ENCODE assay signal across 8 cellular contexts in the genomic region with DNA sequence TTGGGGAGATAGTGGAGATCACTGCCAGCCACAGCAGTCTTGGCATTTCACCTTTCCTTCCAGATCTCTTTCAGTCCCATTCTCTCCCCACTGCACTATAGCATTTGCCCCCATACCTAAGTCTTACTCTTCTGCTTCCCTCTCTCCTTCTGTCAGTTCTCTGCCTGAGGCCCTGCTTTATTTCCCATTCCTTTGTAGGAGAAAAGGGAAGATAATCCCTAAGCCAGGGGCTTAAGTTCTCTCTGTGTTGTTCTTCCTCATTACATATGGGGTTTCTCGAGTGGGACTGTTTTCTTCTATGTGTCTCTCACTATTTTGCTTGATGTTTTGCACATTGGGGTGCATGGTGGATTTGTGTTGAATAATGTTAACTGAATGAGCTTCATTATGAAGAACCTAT. TPM values are rescaled to one million over a fixed set of nuclear protein-coding genes. Genes with fewer than 3 reads are reported as not detected.
DNase-seq lines count a peak whose midpoint lies in the region; ATAC-seq, FAIRE-seq and TF ChIP-seq lines count a peak whose summit lies in the region.

No MANE protein-coding gene starts in this region.

- no peak for DNase-seq in A673 (ENCODE audit: low spot score)
- DNase-seq in astrocyte (ENCODE audit: low read depth) = no peak
- DNase-seq in naive thymus-derived CD8-positive, alpha-beta T cell = no peak
- no peak for DNase-seq in SKM-1 (lab: John Stamatoyannopoulos, UW; ENCODE audit: unreplicated experiment)
- DNase-seq in AG08395 (ENCODE audit: low spot score) = no peak

- BruUV-seq in A673 (replicated peaks; lab: Mats Ljungman, UMichigan) = no TSS peak

- peaks cover 39% of the 10 kb centered on the region for H3K4me1 Mint-ChIP-seq in astrocyte (ENCODE audit: low read depth, unreplicated experiment)
- peaks cover 61 to 87% (median 65%) of the 10 kb centered on the region in 4 donors for H3K4me1 Mint-ChIP-seq in naive thymus-derived CD8-positive, alpha-beta T cell

- H3K27ac ChIP-seq in A673 (ENCODE audit: low read depth, low read length, poor library complexity, severe bottlenecking) = peak overlapping the region; percentile 97
- 0 out of 2 replicates have a peak overlapping the region, but pooled peaks have one; percentile 5 for H3K27ac ChIP-seq in HEK293 (ENCODE audit: extremely low read depth, low read depth, low read length)
- peak overlapping the region; percentile 100 for H3K27ac ChIP-seq in astrocyte (ENCODE audit: low read depth, low read length)

- H3K36me3 ChIP-seq in A673 (ENCODE audit: insufficient read depth, low read length, poor library complexity, severe bottlenecking) (peaks cover 7% of the 10 kb centered on the region), HEK293 (ENCODE audit: control insufficient read depth in 2 of 2, insufficient read depth in 1 of 2, low read length in 2 of 2) (peaks cover 0 to 8% of the 10 kb centered on the region in 2 experiments; a peak in 1 of 3 replicates), astrocyte (ENCODE audit: insufficient read depth, low read length) (no peaks in the 10 kb centered on the region)

- peaks cover 4% of the 10 kb centered on the region for H3K36me3 Mint-ChIP-seq in astrocyte (ENCODE audit: low read depth, unreplicated experiment)
- peaks cover 0 to 14% (median 0%) of the 10 kb centered on the region in 3 donors for H3K36me3 Mint-ChIP-seq in naive thymus-derived CD8-positive, alpha-beta T cell

- no peak overlapping the region for H2AFZ ChIP-seq in astrocyte (ENCODE audit: low read depth, low read length)

- peaks cover 43% of the 10 kb centered on the region for H3K79me2 ChIP-seq in astrocyte (ENCODE audit: insufficient read depth, low read length)

- peak overlapping the region; percentile 99 for H3K4me2 ChIP-seq in astrocyte (ENCODE audit: low read length)

- POLR2A ChIA-PET in A673 (lab: Charles Lee; ENCODE audit: low non-redundant PET) (interaction anchor here (0.5 kb wide), 1 partner anchor 234 kb away, joined by 3 read pairs; no protein-coding TSS in a partner anchor), HEK293 (lab: Yijun Ruan, JAX) (interaction anchor here (7.7 kb wide), 1 partner anchor 16 kb away, joined by 110 read pairs; a partner anchor contains a TSS)
- POLR2A ChIA-PET in naive thymus-derived CD8-positive, alpha-beta T cell (lab: Charles Lee) = interaction anchor here (0.7 to 6.9 kb wide), 5 partner anchors 9 to 153 kb away, joined by 3 to 54 read pairs (median 5); a partner anchor contains a TSS

- H3K9me3 ChIP-seq in A673 (ENCODE audit: low read depth, low read length, poor library complexity, severe bottlenecking) (no peaks in the 10 kb centered on the region), HEK293 (ENCODE audit: control insufficient read depth, insufficient read depth, low read depth, low read length) (no peaks in the 10 kb centered on the region), astrocyte (ENCODE audit: insufficient read depth, low read depth, low read length) (no peaks in the 10 kb centered on the region)

- H4K20me1 ChIP-seq in astrocyte (ENCODE audit: insufficient read depth, low read length) = peaks cover 40% of the 10 kb centered on the region

- TF ChIP-seq CTCF in A673 (conservative IDR thresholded peaks at IDR 0.05; ENCODE audit: low read depth, low read length) (no peak), HEK293 (tag by site-specific recombination; IDR thresholded peaks at IDR 0.05) (no peak), astrocyte (IDR thresholded peaks at IDR 0.05; ENCODE audit: insufficient read depth, low read depth, low read length) (no peak)

- H3K4me3 Mint-ChIP-seq in astrocyte (ENCODE audit: unreplicated experiment) = peak overlapping the region; percentile 86
- H3K4me3 Mint-ChIP-seq in naive thymus-derived CD8-positive, alpha-beta T cell = peak overlapping the region in 9 of 10 donors; percentile 85 to 100 (median 93)

- CTCF ChIA-PET in A673 (lab: Charles Lee) (no interaction called here), HEK293 (lab: Yijun Ruan, JAX) (interaction anchor here (0.6 to 2.0 kb wide), 11 partner anchors 16 to 404 kb away, joined by 3 to 7 read pairs (median 4); a partner anchor contains a TSS)

- no peaks in the 10 kb centered on the region for H3K9me3 Mint-ChIP-seq in astrocyte (ENCODE audit: unreplicated experiment)
- H3K9me3 Mint-ChIP-seq in naive thymus-derived CD8-positive, alpha-beta T cell = no peaks in the 10 kb centered on the region

- peak overlapping the region; percentile 100 for H3K9ac ChIP-seq in astrocyte (ENCODE audit: low read length)

- ATAC-seq in naive thymus-derived CD8-positive, alpha-beta T cell = no peak
- ATAC-seq in GM21529 (IDR thresholded peaks at IDR 0.05; ENCODE audit: unreplicated experiment) (no peak), GM21717 (IDR thresholded peaks at IDR 0.05; ENCODE audit: unreplicated experiment) (no peak)

- no peaks in the 10 kb centered on the region for H3K27me3 ChIP-seq in A673 (replicated peaks; ENCODE audit: insufficient read depth, low read depth, low read length, poor library complexity)
- no peaks in the 10 kb centered on the region for H3K27me3 ChIP-seq in astrocyte (ENCODE audit: insufficient read depth, low read length)

- H3K27me3 Mint-ChIP-seq in astrocyte (ENCODE audit: low read depth, unreplicated experiment) = no peaks in the 10 kb centered on the region
- H3K27me3 Mint-ChIP-seq in naive thymus-derived CD8-positive, alpha-beta T cell = peaks cover 0 to 6% (median 0%) of the 10 kb centered on the region in 5 donors

- H3K4me3 ChIP-seq in A673 (ENCODE audit: low read depth, low read length, poor library complexity, severe bottlenecking) (peak overlapping the region; percentile 81), HEK293 (ENCODE audit: low read depth, low read length) (no peak overlapping the region), astrocyte (ENCODE audit: insufficient read depth, low read depth, low read length) (no peak overlapping the region)

- H3K4me1 ChIP-seq in A673 (ENCODE audit: insufficient read depth, low read length, poor library complexity, severe bottlenecking) (peaks cover 44% of the 10 kb centered on the region), HEK293 (ENCODE audit: control insufficient read depth, insufficient read depth, low read length) (peaks cover 31% of the 10 kb centered on the region), astrocyte (ENCODE audit: insufficient read depth, low read length) (peaks cover 61% of the 10 kb centered on the region)

- H3K27ac Mint-ChIP-seq in astrocyte (ENCODE audit: unreplicated experiment) = peak overlapping the region; percentile 100
- peak overlapping the region; percentile 80 to 99 (median 98) for H3K27ac Mint-ChIP-seq in naive thymus-derived CD8-positive, alpha-beta T cell

- no peak for FAIRE-seq in astrocyte (lab: Jason Lieb, UNC)

- intact Hi-C loops in A673 (cut with micrococcal nuclease; ENCODE audit: unreplicated experiment) = loop anchor here (5.0 kb wide), 1 partner anchor 382 kb away; no protein-coding TSS in a partner anchor

TF ChIP-seq in HEK293, 187 proteins besides CTCF, POLR2A, EP300 and RAD21 (continues in another document):
- TF ChIP-seq, protein P1, sequence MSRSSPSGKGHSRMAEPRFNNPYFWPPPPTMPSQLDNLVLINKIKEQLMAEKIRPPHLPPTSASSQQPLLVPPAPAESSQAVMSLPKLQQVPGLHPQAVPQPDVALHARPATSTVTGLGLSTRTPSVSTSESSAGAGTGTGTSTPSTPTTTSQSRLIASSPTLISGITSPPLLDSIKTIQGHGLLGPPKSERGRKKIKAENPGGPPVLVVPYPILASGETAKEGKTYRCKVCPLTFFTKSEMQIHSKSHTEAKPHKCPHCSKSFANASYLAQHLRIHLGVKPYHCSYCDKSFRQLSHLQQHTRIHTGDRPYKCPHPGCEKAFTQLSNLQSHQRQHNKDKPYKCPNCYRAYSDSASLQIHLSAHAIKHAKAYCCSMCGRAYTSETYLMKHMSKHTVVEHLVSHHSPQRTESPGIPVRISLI (tag by site-specific recombination; IDR thresholded peaks at IDR 0.05) = no peak
- TF ChIP-seq ZNF747 (tag by site-specific recombination; IDR thresholded peaks at IDR 0.05) = no peak
- no peak for TF ChIP-seq ZFHX2 (tag by site-specific recombination; conservative IDR thresholded peaks at IDR 0.05)
- TF ChIP-seq ZNF266 (tag by site-specific recombination; IDR thresholded peaks at IDR 0.05; ENCODE audit: low read depth) = no peak
- TF ChIP-seq, protein P2, sequence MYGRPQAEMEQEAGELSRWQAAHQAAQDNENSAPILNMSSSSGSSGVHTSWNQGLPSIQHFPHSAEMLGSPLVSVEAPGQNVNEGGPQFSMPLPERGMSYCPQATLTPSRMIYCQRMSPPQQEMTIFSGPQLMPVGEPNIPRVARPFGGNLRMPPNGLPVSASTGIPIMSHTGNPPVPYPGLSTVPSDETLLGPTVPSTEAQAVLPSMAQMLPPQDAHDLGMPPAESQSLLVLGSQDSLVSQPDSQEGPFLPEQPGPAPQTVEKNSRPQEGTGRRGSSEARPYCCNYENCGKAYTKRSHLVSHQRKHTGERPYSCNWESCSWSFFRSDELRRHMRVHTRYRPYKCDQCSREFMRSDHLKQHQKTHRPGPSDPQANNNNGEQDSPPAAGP (tag by site-specific recombination; IDR thresholded peaks at IDR 0.05) = no peak

RNA-seq across cellular contexts. Expression of a gene that starts 6.4 kb away (rescaled TPM):
- total RNA-seq in A673 (2021) = 46.8 and 51.1 TPM in 2 replicates
- total RNA-seq in astrocyte = 50.4 and 54.1 TPM in 2 replicates
- 100 to 1,000 TPM; 113 TPM for total RNA-seq in naive thymus-derived CD8-positive, alpha-beta T cell
- 1 to 10 TPM in 2 of 3 donors, under 1 TPM in 1; 0.28 to 1.2 (median 1.0) TPM for polyA plus RNA-seq in naive thymus-derived CD8-positive, alpha-beta T cell

RNA-seq across cellular contexts. Expression of a gene that starts 14.4 kb away (rescaled TPM):
- 1.7 and 3.0 TPM in 2 replicates for total RNA-seq in A673 (2021)
- total RNA-seq in astrocyte = 25.3 and 33.7 TPM in 2 replicates
- total RNA-seq in naive thymus-derived CD8-positive, alpha-beta T cell = 1 to 10 TPM; 6.9 to 7.2 TPM
- not detected for polyA plus RNA-seq in naive thymus-derived CD8-positive, alpha-beta T cell

RNA-seq across cellular contexts. Expression of a gene that starts 16.9 kb away (rescaled TPM):
- total RNA-seq in A673 (2021) = 64.3 and 67.7 TPM in 2 replicates
- total RNA-seq in astrocyte = 56.2 and 60.2 TPM in 2 replicates
- 10 to 100 TPM; 16.0 to 24.1 TPM for total RNA-seq in naive thymus-derived CD8-positive, alpha-beta T cell
- 100 to 1,000 TPM; 125 to 169 (median 152) TPM for polyA plus RNA-seq in naive thymus-derived CD8-positive, alpha-beta T cell

RNA-seq across cellular contexts. Expression of a gene that starts 17.4 kb away (rescaled TPM):
- 16.9 and 18.7 TPM in 2 replicates for total RNA-seq in A673 (2021)
- total RNA-seq in astrocyte = 19.5 and 21.1 TPM in 2 replicates
- total RNA-seq in naive thymus-derived CD8-positive, alpha-beta T cell = 1 to 10 TPM; 8.5 to 9.8 TPM
- polyA plus RNA-seq in naive thymus-derived CD8-positive, alpha-beta T cell = 1 to 10 TPM; 3.5 to 6.0 (median 5.1) TPM

RNA-seq across cellular contexts. Expression of a gene that starts 48.1 kb away (rescaled TPM):
- total RNA-seq in A673 (2021) (249 and 264 TPM in 2 replicates), astrocyte (109 and 111 TPM in 2 replicates)
- 100 to 1,000 TPM; 277 to 281 TPM for total RNA-seq in naive thymus-derived CD8-positive, alpha-beta T cell
- 10 to 100 TPM in 2 of 3 donors, 1 to 10 TPM in 1; 4.3 to 29.2 (median 15.5) TPM for polyA plus RNA-seq in naive thymus-derived CD8-positive, alpha-beta T cell

Comparison
In these comparisons a context has a peak if more than half of its experiments do, and no peak if none do; other contexts are left out.
1. H3K27ac ChIP-seq: peak in every context shown above with its lines; median percentile 100 in astrocyte; 97 in A673; 5 in HEK293.